ENCODE assay signal across 19 cellular contexts in the genomic region with DNA sequence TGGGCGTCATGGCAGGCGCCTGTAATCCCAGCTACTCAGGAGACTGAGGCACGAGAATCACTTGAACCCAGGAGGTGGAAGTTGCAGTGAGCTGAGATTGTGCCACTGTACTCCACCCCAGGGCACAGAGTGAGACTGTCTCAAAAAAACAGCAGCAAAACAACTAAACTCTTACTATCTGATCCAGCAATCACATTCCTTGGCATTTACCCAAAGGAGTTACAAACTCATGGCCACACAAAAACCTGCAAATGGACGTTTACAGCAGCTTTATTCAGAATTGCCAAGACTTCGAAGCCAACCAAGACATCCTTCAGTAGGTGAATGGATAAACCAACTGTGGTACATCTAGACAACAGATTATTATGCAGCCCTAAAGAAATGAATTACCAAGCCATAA. TPM values are rescaled to one million over a fixed set of nuclear protein-coding genes. Genes with fewer than 3 reads are reported as not detected.
DNase-seq lines count a peak whose midpoint lies in the region; ATAC-seq, FAIRE-seq and TF ChIP-seq lines count a peak whose summit lies in the region.
"Had no signal": no experiment of that assay in that cellular context is flagged by ENCODE, and none has a peak within 500 bp of the region (broad histone marks: within the 10 kb centered on the region; RNA-seq: fewer than 3 reads in every experiment).

No MANE protein-coding gene starts in this region.

- H3K4me1 ChIP-seq in Loucy (ENCODE audit: insufficient read depth, low read length, poor library complexity, severe bottlenecking) = peaks cover 57% of the 10 kb centered on the region
- peaks cover 0 to 20% of the 10 kb centered on the region in 2 donors for H3K4me1 ChIP-seq in breast epithelium

- DNase-seq in AG10803 (ENCODE audit: low read depth) (peak; percentile 59), breast epithelium (ENCODE audit: low spot score in 2 of 2) (no peak), lung microvascular endothelial cell (ENCODE audit: low read depth in 2 of 2) (peak; percentile 8 to 24), GM10266 (ENCODE audit: extremely low spot score) (no peak), GM10248 (ENCODE audit: extremely low spot score) (no peak), RCC 7860 (ENCODE audit: low spot score) (no peak)
- DNase-seq: activated CD4-positive, alpha-beta T cell treated with anti-CD3 and anti-CD28 coated beads for 48 hours; activated gamma-delta T cell; aorta; cortex of kidney; GDM1; heart right ventricle; kidney; NCI-H1436 had no signal

- H4K20me1 ChIP-seq in Loucy (ENCODE audit: insufficient read depth, low read length, poor library complexity, severe bottlenecking) = peaks cover 81% of the 10 kb centered on the region

- peak overlapping the region; percentile 80 for H3K4me2 ChIP-seq in Loucy (ENCODE audit: low read depth, low read length, poor library complexity, severe bottlenecking)

- intact Hi-C loops in breast epithelium (cut with DNase I; ENCODE audit: low total_unique reads) = no loop called here

- POLR2A ChIA-PET in GM10248 (lab: Yijun Ruan, JAX) = no interaction called here

- TF ChIP-seq CTCF in AG10803 (conservative IDR thresholded peaks at IDR 0.05; ENCODE audit: low read length) (no peak), Loucy (conservative IDR thresholded peaks at IDR 0.05; ENCODE audit: low read length) (no peak), breast epithelium (IDR thresholded peaks at IDR 0.05) (no peak), GM10266 (IDR thresholded peaks at IDR 0.05; ENCODE audit: control insufficient read depth, insufficient read depth, low read depth, missing control alignments) (no peak), GM10248 (IDR thresholded peaks at IDR 0.05; ENCODE audit: control extremely low read depth, extremely low read depth, low read depth, missing control alignments) (no peak)

- H3F3A ChIP-seq in Loucy (ENCODE audit: low read depth) = no peaks in the 10 kb centered on the region

- H2AFZ ChIP-seq in Loucy (ENCODE audit: low read length) = no peak overlapping the region

- H3K27ac ChIP-seq in breast epithelium = peak overlapping the region; percentile 23 to 30
- H3K27ac ChIP-seq: epithelial cell of prostate had no signal

- ATAC-seq in GM18511 (IDR thresholded peaks at IDR 0.05; ENCODE audit: unreplicated experiment) = no peak
- ATAC-seq: heart right ventricle, Panc1 had no signal

- H3K9me3 ChIP-seq in Loucy (ENCODE audit: insufficient read depth, low read depth, low read length) = no peaks in the 10 kb centered on the region
- no peaks in the 10 kb centered on the region for H3K9me3 ChIP-seq in breast epithelium
- H3K9me3 ChIP-seq: heart right ventricle had no signal

- H3K79me2 ChIP-seq in Loucy (ENCODE audit: insufficient read depth, low read length) = peaks cover 87% of the 10 kb centered on the region

- CTCF ChIA-PET in GM10248 (lab: Yijun Ruan, JAX) = interaction anchor here (0.6 to 1.9 kb wide), 3 partner anchors 12 to 27 kb away, joined by 3 to 6 read pairs (median 5); no protein-coding TSS in a partner anchor

- no peak for FAIRE-seq in RCC 7860 (lab: Jason Lieb, UNC)
- FAIRE-seq: H54, kidney had no signal

- no peak for TF ChIP-seq POLR2A in breast epithelium (IDR thresholded peaks at IDR 0.05)

- no peaks in the 10 kb centered on the region for H3K36me3 ChIP-seq in Loucy (ENCODE audit: insufficient read depth, low read length)
- no peaks in the 10 kb centered on the region for H3K36me3 ChIP-seq in breast epithelium
- H3K36me3 ChIP-seq: heart right ventricle had no signal

- no peak overlapping the region for H3K9ac ChIP-seq in Loucy (ENCODE audit: low read depth, low read length, poor library complexity, severe bottlenecking)

- H3K4me3 ChIP-seq in AG10803 (ENCODE audit: low read length) (no peak overlapping the region), Loucy (ENCODE audit: low read length, poor library complexity, severe bottlenecking) (peak overlapping the region; percentile 89), breast epithelium (no peak overlapping the region)
- H3K4me3 ChIP-seq: heart right ventricle had no signal

- no peaks in the 10 kb centered on the region for H3K9me2 ChIP-seq in Loucy (replicated peaks; ENCODE audit: low read depth, low read length)

- H3K27me3 ChIP-seq in Loucy (ENCODE audit: insufficient read depth, low read length, poor library complexity, severe bottlenecking) = no peaks in the 10 kb centered on the region
- no peaks in the 10 kb centered on the region for H3K27me3 ChIP-seq in breast epithelium
- H3K27me3 ChIP-seq: heart right ventricle had no signal

RNA-seq across cellular contexts. Expression of a gene that starts 4.0 kb away (rescaled TPM):
- 10 to 100 TPM; 36.2 to 45.2 (median 44.2) TPM for total RNA-seq in breast epithelium
- total RNA-seq in lung microvascular endothelial cell = 21.6 and 33.1 TPM in 2 replicates

Comparison
In these comparisons a context has a peak if more than half of its experiments do, and no peak if none do; other contexts are left out.
1. DNase-seq: peak in AG10803 (single experiment) and lung microvascular endothelial cell (2 of 2); none in breast epithelium (0 of 2), GM10266 (single experiment), GM10248 (single experiment) and RCC 7860 (single experiment).